ENCODE assay signal across 1 cellular context in the genomic region with DNA sequence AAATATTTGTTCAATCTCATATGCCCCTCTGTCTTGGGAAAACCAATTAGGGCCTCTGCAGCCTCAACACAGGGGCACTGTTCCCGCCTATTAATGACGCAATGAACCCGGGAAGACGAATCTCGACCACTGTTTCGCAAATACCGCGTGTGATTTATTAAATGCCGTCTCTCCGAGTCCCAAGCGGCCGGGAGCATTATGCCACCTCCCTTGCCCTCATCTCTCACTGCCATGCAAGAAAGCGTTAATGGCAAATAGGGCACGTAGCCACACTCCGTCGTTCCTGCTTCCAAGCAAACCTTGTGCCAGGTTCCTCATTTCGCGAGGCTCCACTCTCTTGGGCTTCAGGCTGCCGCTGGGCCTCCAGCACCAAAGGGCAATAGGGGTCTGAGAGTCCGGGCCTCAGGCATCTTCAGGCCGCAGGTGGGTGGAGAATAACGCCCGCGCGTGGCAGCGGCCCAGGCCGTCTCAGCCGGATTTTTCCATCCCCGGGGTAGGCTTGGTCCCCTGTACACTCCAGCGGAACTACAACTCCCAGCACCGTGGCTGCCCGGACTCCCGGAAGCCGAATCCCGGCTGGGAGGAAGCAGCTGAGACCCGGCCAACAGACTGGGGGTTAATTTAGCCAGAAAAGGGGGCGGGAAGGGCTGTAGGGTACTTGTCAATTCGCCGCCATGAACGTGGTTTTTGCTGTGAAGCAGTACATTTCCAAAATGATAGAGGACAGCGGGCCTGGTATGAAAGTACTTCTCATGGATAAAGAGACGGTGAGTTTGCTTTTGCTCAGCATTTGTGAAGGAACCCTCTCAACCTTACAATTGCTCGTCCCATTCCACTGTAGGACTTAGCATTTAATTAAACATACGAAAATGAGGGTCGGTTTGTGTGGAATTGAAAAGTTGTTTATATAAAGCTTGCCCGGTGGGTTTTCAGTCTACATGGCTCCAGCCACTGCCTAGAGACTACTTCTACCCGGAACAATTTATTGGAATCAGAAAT.
TF ChIP-seq lines count a peak whose summit lies in the region.

A gene with protein sequence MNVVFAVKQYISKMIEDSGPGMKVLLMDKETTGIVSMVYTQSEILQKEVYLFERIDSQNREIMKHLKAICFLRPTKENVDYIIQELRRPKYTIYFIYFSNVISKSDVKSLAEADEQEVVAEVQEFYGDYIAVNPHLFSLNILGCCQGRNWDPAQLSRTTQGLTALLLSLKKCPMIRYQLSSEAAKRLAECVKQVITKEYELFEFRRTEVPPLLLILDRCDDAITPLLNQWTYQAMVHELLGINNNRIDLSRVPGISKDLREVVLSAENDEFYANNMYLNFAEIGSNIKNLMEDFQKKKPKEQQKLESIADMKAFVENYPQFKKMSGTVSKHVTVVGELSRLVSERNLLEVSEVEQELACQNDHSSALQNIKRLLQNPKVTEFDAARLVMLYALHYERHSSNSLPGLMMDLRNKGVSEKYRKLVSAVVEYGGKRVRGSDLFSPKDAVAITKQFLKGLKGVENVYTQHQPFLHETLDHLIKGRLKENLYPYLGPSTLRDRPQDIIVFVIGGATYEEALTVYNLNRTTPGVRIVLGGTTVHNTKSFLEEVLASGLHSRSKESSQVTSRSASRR (plus strand): TSS at position 593 of the 999 bp plus-strand sequence. CDS start 82 bp downstream, at position 675.

TF ChIP-seq in HepG2, 621 proteins besides CTCF, POLR2A, EP300 and RAD21 (continued from another document and continues in another):
- TF ChIP-seq, protein P1, sequence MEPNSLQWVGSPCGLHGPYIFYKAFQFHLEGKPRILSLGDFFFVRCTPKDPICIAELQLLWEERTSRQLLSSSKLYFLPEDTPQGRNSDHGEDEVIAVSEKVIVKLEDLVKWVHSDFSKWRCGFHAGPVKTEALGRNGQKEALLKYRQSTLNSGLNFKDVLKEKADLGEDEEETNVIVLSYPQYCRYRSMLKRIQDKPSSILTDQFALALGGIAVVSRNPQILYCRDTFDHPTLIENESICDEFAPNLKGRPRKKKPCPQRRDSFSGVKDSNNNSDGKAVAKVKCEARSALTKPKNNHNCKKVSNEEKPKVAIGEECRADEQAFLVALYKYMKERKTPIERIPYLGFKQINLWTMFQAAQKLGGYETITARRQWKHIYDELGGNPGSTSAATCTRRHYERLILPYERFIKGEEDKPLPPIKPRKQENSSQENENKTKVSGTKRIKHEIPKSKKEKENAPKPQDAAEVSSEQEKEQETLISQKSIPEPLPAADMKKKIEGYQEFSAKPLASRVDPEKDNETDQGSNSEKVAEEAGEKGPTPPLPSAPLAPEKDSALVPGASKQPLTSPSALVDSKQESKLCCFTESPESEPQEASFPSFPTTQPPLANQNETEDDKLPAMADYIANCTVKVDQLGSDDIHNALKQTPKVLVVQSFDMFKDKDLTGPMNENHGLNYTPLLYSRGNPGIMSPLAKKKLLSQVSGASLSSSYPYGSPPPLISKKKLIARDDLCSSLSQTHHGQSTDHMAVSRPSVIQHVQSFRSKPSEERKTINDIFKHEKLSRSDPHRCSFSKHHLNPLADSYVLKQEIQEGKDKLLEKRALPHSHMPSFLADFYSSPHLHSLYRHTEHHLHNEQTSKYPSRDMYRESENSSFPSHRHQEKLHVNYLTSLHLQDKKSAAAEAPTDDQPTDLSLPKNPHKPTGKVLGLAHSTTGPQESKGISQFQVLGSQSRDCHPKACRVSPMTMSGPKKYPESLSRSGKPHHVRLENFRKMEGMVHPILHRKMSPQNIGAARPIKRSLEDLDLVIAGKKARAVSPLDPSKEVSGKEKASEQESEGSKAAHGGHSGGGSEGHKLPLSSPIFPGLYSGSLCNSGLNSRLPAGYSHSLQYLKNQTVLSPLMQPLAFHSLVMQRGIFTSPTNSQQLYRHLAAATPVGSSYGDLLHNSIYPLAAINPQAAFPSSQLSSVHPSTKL (CRISPR knock-in tag; IDR thresholded peaks at IDR 0.05), result peak; percentile 32; the same call in 1 of the 2 replicates
- no peak for TF ChIP-seq RBM22 (optimal IDR thresholded peaks at IDR 0.05; ENCODE audit: low read length)
- 0 out of 2 replicates have a peak, but pooled peaks have one; percentile 31 for TF ChIP-seq CHCHD3 (CRISPR knock-in tag; IDR thresholded peaks at IDR 0.05)
- TF ChIP-seq, protein P2, sequence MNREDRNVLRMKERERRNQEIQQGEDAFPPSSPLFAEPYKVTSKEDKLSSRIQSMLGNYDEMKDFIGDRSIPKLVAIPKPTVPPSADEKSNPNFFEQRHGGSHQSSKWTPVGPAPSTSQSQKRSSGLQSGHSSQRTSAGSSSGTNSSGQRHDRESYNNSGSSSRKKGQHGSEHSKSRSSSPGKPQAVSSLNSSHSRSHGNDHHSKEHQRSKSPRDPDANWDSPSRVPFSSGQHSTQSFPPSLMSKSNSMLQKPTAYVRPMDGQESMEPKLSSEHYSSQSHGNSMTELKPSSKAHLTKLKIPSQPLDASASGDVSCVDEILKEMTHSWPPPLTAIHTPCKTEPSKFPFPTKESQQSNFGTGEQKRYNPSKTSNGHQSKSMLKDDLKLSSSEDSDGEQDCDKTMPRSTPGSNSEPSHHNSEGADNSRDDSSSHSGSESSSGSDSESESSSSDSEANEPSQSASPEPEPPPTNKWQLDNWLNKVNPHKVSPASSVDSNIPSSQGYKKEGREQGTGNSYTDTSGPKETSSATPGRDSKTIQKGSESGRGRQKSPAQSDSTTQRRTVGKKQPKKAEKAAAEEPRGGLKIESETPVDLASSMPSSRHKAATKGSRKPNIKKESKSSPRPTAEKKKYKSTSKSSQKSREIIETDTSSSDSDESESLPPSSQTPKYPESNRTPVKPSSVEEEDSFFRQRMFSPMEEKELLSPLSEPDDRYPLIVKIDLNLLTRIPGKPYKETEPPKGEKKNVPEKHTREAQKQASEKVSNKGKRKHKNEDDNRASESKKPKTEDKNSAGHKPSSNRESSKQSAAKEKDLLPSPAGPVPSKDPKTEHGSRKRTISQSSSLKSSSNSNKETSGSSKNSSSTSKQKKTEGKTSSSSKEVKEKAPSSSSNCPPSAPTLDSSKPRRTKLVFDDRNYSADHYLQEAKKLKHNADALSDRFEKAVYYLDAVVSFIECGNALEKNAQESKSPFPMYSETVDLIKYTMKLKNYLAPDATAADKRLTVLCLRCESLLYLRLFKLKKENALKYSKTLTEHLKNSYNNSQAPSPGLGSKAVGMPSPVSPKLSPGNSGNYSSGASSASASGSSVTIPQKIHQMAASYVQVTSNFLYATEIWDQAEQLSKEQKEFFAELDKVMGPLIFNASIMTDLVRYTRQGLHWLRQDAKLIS (CRISPR knock-in tag; IDR thresholded peaks at IDR 0.05), result no peak; the same call in 1 of the 2 replicates
- TF ChIP-seq ZNF260 (CRISPR knock-in tag; IDR thresholded peaks at IDR 0.05; ENCODE audit: borderline replicate concordance, low read depth), result no peak
- peak; percentile 91 for TF ChIP-seq PHF8 (CRISPR knock-in tag; IDR thresholded peaks at IDR 0.05)
- TF ChIP-seq ZNF12 (CRISPR knock-in tag; IDR thresholded peaks at IDR 0.05), result no peak
- no peak for TF ChIP-seq PLRG1 (conservative IDR thresholded peaks at IDR 0.05)
- TF ChIP-seq U2AF1 (optimal IDR thresholded peaks at IDR 0.05; ENCODE audit: low read depth, low read length), result no peak
- no peak for TF ChIP-seq KDM3A (CRISPR knock-in tag; IDR thresholded peaks at IDR 0.05; ENCODE audit: low read depth)
- peak; percentile 52 for TF ChIP-seq NFYC (CRISPR knock-in tag; IDR thresholded peaks at IDR 0.05)
- no peak for TF ChIP-seq ZNF670 (CRISPR knock-in tag; IDR thresholded peaks at IDR 0.05; ENCODE audit: borderline replicate concordance)
- 0 out of 2 replicates have a peak, but pooled peaks have one; percentile 10 for TF ChIP-seq ZNF331 (CRISPR knock-in tag; IDR thresholded peaks at IDR 0.05)
- no peak for TF ChIP-seq NFATC3 (CRISPR knock-in tag; IDR thresholded peaks at IDR 0.05)
- TF ChIP-seq ZNF598 (CRISPR knock-in tag; IDR thresholded peaks at IDR 0.05; ENCODE audit: borderline replicate concordance), result no peak; the same call in 1 of the 2 replicates
- TF ChIP-seq, protein P3, sequence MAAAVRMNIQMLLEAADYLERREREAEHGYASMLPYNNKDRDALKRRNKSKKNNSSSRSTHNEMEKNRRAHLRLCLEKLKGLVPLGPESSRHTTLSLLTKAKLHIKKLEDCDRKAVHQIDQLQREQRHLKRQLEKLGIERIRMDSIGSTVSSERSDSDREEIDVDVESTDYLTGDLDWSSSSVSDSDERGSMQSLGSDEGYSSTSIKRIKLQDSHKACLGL (CRISPR knock-in tag; IDR thresholded peaks at IDR 0.05), result peak; percentile 73
- TF ChIP-seq ZNF7 (CRISPR knock-in tag; IDR thresholded peaks at IDR 0.05), result no peak
- TF ChIP-seq PTBP1 (IDR thresholded peaks at IDR 0.05; ENCODE audit: low read depth, low read length, poor library complexity, severe bottlenecking), result peak; percentile 82
- peak; percentile 49 for TF ChIP-seq ZNF781 (CRISPR knock-in tag; IDR thresholded peaks at IDR 0.05; ENCODE audit: borderline replicate concordance, not compliant biosample characterization)
- TF ChIP-seq, protein P4, sequence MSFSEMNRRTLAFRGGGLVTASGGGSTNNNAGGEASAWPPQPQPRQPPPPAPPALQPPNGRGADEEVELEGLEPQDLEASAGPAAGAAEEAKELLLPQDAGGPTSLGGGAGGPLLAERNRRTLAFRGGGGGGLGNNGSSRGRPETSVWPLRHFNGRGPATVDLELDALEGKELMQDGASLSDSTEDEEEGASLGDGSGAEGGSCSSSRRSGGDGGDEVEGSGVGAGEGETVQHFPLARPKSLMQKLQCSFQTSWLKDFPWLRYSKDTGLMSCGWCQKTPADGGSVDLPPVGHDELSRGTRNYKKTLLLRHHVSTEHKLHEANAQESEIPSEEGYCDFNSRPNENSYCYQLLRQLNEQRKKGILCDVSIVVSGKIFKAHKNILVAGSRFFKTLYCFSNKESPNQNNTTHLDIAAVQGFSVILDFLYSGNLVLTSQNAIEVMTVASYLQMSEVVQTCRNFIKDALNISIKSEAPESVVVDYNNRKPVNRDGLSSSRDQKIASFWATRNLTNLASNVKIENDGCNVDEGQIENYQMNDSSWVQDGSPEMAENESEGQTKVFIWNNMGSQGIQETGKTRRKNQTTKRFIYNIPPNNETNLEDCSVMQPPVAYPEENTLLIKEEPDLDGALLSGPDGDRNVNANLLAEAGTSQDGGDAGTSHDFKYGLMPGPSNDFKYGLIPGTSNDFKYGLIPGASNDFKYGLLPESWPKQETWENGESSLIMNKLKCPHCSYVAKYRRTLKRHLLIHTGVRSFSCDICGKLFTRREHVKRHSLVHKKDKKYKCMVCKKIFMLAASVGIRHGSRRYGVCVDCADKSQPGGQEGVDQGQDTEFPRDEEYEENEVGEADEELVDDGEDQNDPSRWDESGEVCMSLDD (CRISPR knock-in tag; IDR thresholded peaks at IDR 0.05; ENCODE audit: borderline replicate concordance), result 0 out of 2 replicates have a peak, but pooled peaks have one; percentile 10
- peak; percentile 52; the same call in 1 of the 2 replicates for TF ChIP-seq REPIN1 (CRISPR knock-in tag; IDR thresholded peaks at IDR 0.05; ENCODE audit: borderline replicate concordance, low read depth)
- 0 out of 2 replicates have a peak, but pooled peaks have one; percentile 21 for TF ChIP-seq ZNF160 (CRISPR knock-in tag; IDR thresholded peaks at IDR 0.05)
- peak; percentile 28; the same call in 1 of the 2 replicates for TF ChIP-seq ARID2 (CRISPR knock-in tag; IDR thresholded peaks at IDR 0.05; ENCODE audit: borderline replicate concordance)
- peak; percentile 48 for TF ChIP-seq SUZ12 (IDR thresholded peaks at IDR 0.05; ENCODE audit: low read depth, low read length)
- peak; percentile 16; the same call in 1 of the 2 replicates for TF ChIP-seq SMC3 (IDR thresholded peaks at IDR 0.05; ENCODE audit: low read length)
- peak; percentile 95 for TF ChIP-seq KAT8 (CRISPR knock-in tag; IDR thresholded peaks at IDR 0.05)
- TF ChIP-seq AHR (CRISPR knock-in tag; IDR thresholded peaks at IDR 0.05), result no peak
- TF ChIP-seq BCL6 (CRISPR knock-in tag; IDR thresholded peaks at IDR 0.05), result no peak
- TF ChIP-seq, protein P5, sequence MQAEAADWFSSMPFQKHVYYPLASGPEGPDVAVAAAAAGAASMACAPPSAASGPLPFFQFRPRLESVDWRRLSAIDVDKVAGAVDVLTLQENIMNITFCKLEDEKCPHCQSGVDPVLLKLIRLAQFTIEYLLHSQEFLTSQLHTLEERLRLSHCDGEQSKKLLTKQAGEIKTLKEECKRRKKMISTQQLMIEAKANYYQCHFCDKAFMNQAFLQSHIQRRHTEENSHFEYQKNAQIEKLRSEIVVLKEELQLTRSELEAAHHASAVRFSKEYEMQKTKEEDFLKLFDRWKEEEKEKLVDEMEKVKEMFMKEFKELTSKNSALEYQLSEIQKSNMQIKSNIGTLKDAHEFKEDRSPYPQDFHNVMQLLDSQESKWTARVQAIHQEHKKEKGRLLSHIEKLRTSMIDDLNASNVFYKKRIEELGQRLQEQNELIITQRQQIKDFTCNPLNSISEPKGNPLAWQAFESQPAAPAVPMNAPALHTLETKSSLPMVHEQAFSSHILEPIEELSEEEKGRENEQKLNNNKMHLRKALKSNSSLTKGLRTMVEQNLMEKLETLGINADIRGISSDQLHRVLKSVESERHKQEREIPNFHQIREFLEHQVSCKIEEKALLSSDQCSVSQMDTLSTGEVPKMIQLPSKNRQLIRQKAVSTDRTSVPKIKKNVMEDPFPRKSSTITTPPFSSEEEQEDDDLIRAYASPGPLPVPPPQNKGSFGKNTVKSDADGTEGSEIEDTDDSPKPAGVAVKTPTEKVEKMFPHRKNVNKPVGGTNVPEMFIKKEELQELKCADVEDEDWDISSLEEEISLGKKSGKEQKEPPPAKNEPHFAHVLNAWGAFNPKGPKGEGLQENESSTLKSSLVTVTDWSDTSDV (CRISPR knock-in tag; IDR thresholded peaks at IDR 0.05), result no peak
- peak; percentile 78 for TF ChIP-seq YEATS4 (CRISPR knock-in tag; IDR thresholded peaks at IDR 0.05; ENCODE audit: borderline replicate concordance)
- peak; percentile 63 for TF ChIP-seq NFIC (IDR thresholded peaks at IDR 0.05; ENCODE audit: low read length)
- 0 out of 2 replicates have a peak, but pooled peaks have one; percentile 28 for TF ChIP-seq SP4 (CRISPR knock-in tag; IDR thresholded peaks at IDR 0.05)
- TF ChIP-seq, protein P6, sequence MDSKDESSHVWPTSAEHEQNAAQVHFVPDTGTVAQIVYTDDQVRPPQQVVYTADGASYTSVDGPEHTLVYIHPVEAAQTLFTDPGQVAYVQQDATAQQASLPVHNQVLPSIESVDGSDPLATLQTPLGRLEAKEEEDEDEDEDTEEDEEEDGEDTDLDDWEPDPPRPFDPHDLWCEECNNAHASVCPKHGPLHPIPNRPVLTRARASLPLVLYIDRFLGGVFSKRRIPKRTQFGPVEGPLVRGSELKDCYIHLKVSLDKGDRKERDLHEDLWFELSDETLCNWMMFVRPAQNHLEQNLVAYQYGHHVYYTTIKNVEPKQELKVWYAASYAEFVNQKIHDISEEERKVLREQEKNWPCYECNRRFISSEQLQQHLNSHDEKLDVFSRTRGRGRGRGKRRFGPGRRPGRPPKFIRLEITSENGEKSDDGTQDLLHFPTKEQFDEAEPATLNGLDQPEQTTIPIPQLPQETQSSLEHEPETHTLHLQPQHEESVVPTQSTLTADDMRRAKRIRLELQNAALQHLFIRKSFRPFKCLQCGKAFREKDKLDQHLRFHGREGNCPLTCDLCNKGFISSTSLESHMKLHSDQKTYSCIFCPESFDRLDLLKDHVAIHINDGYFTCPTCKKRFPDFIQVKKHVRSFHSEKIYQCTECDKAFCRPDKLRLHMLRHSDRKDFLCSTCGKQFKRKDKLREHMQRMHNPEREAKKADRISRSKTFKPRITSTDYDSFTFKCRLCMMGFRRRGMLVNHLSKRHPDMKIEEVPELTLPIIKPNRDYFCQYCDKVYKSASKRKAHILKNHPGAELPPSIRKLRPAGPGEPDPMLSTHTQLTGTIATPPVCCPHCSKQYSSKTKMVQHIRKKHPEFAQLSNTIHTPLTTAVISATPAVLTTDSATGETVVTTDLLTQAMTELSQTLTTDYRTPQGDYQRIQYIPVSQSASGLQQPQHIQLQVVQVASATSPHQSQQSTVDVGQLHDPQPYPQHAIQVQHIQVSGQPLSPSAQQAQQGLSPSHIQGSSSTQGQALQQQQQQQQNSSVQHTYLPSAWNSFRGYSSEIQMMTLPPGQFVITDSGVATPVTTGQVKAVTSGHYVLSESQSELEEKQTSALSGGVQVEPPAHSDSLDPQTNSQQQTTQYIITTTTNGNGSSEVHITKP (CRISPR knock-in tag; IDR thresholded peaks at IDR 0.05; ENCODE audit: low read depth), result peak; percentile 97
